ENCODE assay signal across 1 cellular context in the genomic region with DNA sequence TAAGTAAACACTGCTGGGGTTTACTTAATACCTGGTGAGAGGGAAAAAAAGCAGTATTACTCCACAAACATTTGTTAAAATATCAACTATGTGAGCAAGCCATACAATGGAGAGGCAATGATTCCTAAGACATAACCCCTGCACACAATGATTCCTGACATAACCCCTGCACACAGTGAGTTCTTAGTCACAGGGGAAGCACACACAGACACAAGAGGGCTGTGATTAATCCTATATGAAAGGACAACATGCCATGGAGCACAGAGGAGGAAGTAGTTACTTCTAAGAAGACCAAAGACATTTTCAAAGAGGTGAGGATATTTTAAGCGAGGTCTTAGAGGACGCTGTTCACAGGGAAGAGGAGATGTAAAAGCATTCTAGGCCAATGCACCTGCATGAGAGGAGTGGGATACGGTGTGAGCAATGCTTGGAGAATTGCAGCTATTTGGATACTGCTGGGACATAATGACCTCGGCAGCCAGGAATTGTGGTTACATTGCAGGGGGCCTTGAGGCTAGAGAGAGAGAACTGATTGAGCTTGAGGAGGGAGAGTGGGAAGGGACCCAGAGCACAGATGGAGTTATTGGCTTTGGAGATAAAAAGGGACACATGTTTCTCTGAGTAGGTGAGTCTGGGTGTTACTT.
A peak's percentile ranks its signal among the peaks of the same experiment; 100 is the strongest.
TF ChIP-seq lines count a peak whose summit lies in the region.

No MANE protein-coding gene starts in this region.

TF ChIP-seq in GM23338, 12 proteins besides CTCF, POLR2A, EP300 and RAD21:
- TF ChIP-seq, protein P1, sequence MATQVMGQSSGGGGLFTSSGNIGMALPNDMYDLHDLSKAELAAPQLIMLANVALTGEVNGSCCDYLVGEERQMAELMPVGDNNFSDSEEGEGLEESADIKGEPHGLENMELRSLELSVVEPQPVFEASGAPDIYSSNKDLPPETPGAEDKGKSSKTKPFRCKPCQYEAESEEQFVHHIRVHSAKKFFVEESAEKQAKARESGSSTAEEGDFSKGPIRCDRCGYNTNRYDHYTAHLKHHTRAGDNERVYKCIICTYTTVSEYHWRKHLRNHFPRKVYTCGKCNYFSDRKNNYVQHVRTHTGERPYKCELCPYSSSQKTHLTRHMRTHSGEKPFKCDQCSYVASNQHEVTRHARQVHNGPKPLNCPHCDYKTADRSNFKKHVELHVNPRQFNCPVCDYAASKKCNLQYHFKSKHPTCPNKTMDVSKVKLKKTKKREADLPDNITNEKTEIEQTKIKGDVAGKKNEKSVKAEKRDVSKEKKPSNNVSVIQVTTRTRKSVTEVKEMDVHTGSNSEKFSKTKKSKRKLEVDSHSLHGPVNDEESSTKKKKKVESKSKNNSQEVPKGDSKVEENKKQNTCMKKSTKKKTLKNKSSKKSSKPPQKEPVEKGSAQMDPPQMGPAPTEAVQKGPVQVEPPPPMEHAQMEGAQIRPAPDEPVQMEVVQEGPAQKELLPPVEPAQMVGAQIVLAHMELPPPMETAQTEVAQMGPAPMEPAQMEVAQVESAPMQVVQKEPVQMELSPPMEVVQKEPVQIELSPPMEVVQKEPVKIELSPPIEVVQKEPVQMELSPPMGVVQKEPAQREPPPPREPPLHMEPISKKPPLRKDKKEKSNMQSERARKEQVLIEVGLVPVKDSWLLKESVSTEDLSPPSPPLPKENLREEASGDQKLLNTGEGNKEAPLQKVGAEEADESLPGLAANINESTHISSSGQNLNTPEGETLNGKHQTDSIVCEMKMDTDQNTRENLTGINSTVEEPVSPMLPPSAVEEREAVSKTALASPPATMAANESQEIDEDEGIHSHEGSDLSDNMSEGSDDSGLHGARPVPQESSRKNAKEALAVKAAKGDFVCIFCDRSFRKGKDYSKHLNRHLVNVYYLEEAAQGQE (IDR thresholded peaks at IDR 0.05; ENCODE audit: unreplicated experiment), result no peak
- no peak for TF ChIP-seq POLR2AphosphoS5 (IDR thresholded peaks at IDR 0.05; ENCODE audit: low read depth)
- TF ChIP-seq JUNB (IDR thresholded peaks at IDR 0.05; ENCODE audit: unreplicated experiment), result no peak
- TF ChIP-seq, protein P2, sequence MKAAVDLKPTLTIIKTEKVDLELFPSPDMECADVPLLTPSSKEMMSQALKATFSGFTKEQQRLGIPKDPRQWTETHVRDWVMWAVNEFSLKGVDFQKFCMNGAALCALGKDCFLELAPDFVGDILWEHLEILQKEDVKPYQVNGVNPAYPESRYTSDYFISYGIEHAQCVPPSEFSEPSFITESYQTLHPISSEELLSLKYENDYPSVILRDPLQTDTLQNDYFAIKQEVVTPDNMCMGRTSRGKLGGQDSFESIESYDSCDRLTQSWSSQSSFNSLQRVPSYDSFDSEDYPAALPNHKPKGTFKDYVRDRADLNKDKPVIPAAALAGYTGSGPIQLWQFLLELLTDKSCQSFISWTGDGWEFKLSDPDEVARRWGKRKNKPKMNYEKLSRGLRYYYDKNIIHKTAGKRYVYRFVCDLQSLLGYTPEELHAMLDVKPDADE (IDR thresholded peaks at IDR 0.05), result no peak
- TF ChIP-seq STAT1 (IDR thresholded peaks at IDR 0.05; ENCODE audit: unreplicated experiment), result no peak
- TF ChIP-seq ZNF331 (CRISPR knock-in tag; IDR thresholded peaks at IDR 0.05; ENCODE audit: low read depth), result no peak
- TF ChIP-seq CREB1 (CRISPR knock-in tag; IDR thresholded peaks at IDR 0.05; ENCODE audit: low read depth), result peak; percentile 43
- no peak for TF ChIP-seq EZH2phosphoT487 (IDR thresholded peaks at IDR 0.05; ENCODE audit: unreplicated experiment)
- TF ChIP-seq ZNF114 (CRISPR knock-in tag; IDR thresholded peaks at IDR 0.05), result no peak
- no peak for TF ChIP-seq EZH2 (IDR thresholded peaks at IDR 0.05; ENCODE audit: low read depth, unreplicated experiment)
- TF ChIP-seq NANOG (IDR thresholded peaks at IDR 0.05; ENCODE audit: borderline replicate concordance), result peak; percentile 68; the same call in 1 of the 2 replicates
- TF ChIP-seq, protein P3, sequence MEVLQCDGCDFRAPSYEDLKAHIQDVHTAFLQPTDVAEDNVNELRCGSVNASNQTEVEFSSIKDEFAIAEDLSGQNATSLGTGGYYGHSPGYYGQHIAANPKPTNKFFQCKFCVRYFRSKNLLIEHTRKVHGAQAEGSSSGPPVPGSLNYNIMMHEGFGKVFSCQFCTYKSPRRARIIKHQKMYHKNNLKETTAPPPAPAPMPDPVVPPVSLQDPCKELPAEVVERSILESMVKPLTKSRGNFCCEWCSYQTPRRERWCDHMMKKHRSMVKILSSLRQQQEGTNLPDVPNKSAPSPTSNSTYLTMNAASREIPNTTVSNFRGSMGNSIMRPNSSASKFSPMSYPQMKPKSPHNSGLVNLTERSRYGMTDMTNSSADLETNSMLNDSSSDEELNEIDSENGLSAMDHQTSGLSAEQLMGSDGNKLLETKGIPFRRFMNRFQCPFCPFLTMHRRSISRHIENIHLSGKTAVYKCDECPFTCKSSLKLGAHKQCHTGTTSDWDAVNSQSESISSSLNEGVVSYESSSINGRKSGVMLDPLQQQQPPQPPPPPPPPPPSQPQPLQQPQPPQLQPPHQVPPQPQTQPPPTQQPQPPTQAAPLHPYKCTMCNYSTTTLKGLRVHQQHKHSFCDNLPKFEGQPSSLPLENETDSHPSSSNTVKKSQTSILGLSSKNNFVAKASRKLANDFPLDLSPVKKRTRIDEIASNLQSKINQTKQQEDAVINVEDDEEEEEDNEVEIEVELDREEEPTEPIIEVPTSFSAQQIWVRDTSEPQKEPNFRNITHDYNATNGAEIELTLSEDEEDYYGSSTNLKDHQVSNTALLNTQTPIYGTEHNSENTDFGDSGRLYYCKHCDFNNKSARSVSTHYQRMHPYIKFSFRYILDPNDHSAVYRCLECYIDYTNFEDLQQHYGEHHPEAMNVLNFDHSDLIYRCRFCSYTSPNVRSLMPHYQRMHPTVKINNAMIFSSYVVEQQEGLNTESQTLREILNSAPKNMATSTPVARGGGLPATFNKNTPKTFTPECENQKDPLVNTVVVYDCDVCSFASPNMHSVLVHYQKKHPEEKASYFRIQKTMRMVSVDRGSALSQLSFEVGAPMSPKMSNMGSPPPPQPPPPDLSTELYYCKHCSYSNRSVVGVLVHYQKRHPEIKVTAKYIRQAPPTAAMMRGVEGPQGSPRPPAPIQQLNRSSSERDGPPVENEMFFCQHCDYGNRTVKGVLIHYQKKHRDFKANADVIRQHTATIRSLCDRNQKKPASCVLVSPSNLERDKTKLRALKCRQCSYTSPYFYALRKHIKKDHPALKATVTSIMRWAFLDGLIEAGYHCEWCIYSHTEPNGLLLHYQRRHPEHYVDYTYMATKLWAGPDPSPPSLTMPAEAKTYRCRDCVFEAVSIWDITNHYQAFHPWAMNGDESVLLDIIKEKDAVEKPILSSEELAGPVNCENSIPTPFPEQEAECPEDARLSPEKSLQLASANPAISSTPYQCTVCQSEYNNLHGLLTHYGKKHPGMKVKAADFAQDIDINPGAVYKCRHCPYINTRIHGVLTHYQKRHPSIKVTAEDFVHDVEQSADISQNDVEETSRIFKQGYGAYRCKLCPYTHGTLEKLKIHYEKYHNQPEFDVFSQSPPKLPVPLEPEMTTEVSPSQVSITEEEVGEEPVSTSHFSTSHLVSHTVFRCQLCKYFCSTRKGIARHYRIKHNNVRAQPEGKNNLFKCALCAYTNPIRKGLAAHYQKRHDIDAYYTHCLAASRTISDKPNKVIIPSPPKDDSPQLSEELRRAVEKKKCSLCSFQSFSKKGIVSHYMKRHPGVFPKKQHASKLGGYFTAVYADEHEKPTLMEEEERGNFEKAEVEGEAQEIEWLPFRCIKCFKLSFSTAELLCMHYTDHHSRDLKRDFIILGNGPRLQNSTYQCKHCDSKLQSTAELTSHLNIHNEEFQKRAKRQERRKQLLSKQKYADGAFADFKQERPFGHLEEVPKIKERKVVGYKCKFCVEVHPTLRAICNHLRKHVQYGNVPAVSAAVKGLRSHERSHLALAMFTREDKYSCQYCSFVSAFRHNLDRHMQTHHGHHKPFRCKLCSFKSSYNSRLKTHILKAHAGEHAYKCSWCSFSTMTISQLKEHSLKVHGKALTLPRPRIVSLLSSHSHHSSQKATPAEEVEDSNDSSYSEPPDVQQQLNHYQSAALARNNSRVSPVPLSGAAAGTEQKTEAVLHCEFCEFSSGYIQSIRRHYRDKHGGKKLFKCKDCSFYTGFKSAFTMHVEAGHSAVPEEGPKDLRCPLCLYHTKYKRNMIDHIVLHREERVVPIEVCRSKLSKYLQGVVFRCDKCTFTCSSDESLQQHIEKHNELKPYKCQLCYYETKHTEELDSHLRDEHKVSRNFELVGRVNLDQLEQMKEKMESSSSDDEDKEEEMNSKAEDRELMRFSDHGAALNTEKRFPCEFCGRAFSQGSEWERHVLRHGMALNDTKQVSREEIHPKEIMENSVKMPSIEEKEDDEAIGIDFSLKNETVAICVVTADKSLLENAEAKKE (CRISPR knock-in tag; IDR thresholded peaks at IDR 0.05), result peak; percentile 67
